8 cellular contexts compared by ENCODE assay signal in genomic region chr7:130242198-130243014, GRCh38. TPM values are rescaled to one million over a fixed set of nuclear protein-coding genes. Genes with fewer than 3 reads are reported as not detected.
DNase-seq lines count a peak whose midpoint lies in the region; ATAC-seq and TF ChIP-seq lines count a peak whose summit lies in the region.
"Had no signal": no experiment of that assay in that cellular context is flagged by ENCODE, and none has a peak within 500 bp of the region (broad histone marks: within the 10 kb centered on the region; RNA-seq: fewer than 3 reads in every experiment).

No MANE protein-coding gene starts in this region.

- H3K36me3 Mint-ChIP-seq in glutamatergic neuron (ENCODE audit: unreplicated experiment), result peaks cover 10% of the 10 kb centered on the region

- no peaks in the 10 kb centered on the region for H3K36me3 ChIP-seq in GM06990 (ENCODE audit: control insufficient read depth, insufficient read depth, low read length)
- no peaks in the 10 kb centered on the region for H3K36me3 ChIP-seq in RWPE2 (ENCODE audit: low read depth)

- peak; percentile 37 for DNase-seq in GM06990 (ENCODE audit: extremely low read depth, insufficient read length)
- DNase-seq in HS-5 (ENCODE audit: low read depth), result peak; percentile 30
- no peak for DNase-seq in RWPE2 (ENCODE audit: low spot score)
- DNase-seq in activated naive CD4-positive, alpha-beta T cell (lab: John Stamatoyannopoulos, UW), result peak; percentile 6 to 61 (median 38)
- peak; percentile 81 for DNase-seq in glutamatergic neuron
- DNase-seq in retina, result peak; percentile 33

- peak; percentile 98 for TF ChIP-seq CTCF in GM06990 (IDR thresholded peaks at IDR 0.05; ENCODE audit: insufficient read depth, low read length, poor library complexity, severe bottlenecking)
- TF ChIP-seq CTCF in RWPE2 (IDR thresholded peaks at IDR 0.05; ENCODE audit: poor library complexity, severe bottlenecking), result peak; percentile 85
- TF ChIP-seq CTCF in glutamatergic neuron (IDR thresholded peaks at IDR 0.05; ENCODE audit: partially characterized antibody, unreplicated experiment), result peak; percentile 86

- H3K4me1 ChIP-seq in RWPE2 (ENCODE audit: insufficient read depth, poor library complexity, severe bottlenecking), result peaks cover 14% of the 10 kb centered on the region

- peak overlapping the region; percentile 59 for H3K27ac ChIP-seq in RWPE2 (ENCODE audit: poor library complexity, severe bottlenecking)

- H3K27ac Mint-ChIP-seq in glutamatergic neuron (ENCODE audit: unreplicated experiment), result no peak overlapping the region

- no peak overlapping the region for H3K4me3 ChIP-seq in GM06990 (replicated peaks; ENCODE audit: low read depth, low read length)
- no peak overlapping the region for H3K4me3 ChIP-seq in RWPE2 (ENCODE audit: severe bottlenecking)

- H3K9me3 ChIP-seq in RWPE2 (ENCODE audit: severe bottlenecking), result no peaks in the 10 kb centered on the region

- H3K4me3 Mint-ChIP-seq in glutamatergic neuron (ENCODE audit: unreplicated experiment), result no peak overlapping the region

- peaks cover 2% of the 10 kb centered on the region for H3K9me3 Mint-ChIP-seq in glutamatergic neuron (ENCODE audit: unreplicated experiment)

- no peaks in the 10 kb centered on the region for H3K27me3 ChIP-seq in GM06990 (replicated peaks; ENCODE audit: control insufficient read depth, insufficient read depth, low read length)
- no peaks in the 10 kb centered on the region for H3K27me3 ChIP-seq in RWPE2 (ENCODE audit: insufficient read depth, poor library complexity, severe bottlenecking)

- H3K27me3 Mint-ChIP-seq in glutamatergic neuron (ENCODE audit: unreplicated experiment), result no peaks in the 10 kb centered on the region

- ATAC-seq in RWPE2 (ENCODE audit: low read depth) (peak; percentile 96), GM19023 (IDR thresholded peaks at IDR 0.05; ENCODE audit: unreplicated experiment) (no peak)

- H3K4me1 Mint-ChIP-seq in glutamatergic neuron (ENCODE audit: low read depth, unreplicated experiment), result peaks cover 2% of the 10 kb centered on the region

RNA-seq across cellular contexts. Expression of gene CPA2, which starts 24.3 kb away (rescaled TPM):
- not detected for total RNA-seq in glutamatergic neuron (ENCODE audit: unreplicated experiment)
- total RNA-seq: glomerular endothelial cell had no signal

RNA-seq across cellular contexts. Expression of gene SSMEM1, which starts 34.7 kb away (rescaled TPM):
- total RNA-seq in glutamatergic neuron (ENCODE audit: unreplicated experiment), result not detected
- total RNA-seq: glomerular endothelial cell had no signal

RNA-seq across cellular contexts. Expression of gene TMEM209, which starts 37.2 kb away (rescaled TPM):
- total RNA-seq in glutamatergic neuron (ENCODE audit: unreplicated experiment), result 15.4 TPM

RNA-seq across cellular contexts. Expression of gene CPA4, which starts 50.6 kb away (rescaled TPM):
- not detected for total RNA-seq in glutamatergic neuron (ENCODE audit: unreplicated experiment)
